9 cellular contexts compared by ENCODE assay signal in the genomic region with DNA sequence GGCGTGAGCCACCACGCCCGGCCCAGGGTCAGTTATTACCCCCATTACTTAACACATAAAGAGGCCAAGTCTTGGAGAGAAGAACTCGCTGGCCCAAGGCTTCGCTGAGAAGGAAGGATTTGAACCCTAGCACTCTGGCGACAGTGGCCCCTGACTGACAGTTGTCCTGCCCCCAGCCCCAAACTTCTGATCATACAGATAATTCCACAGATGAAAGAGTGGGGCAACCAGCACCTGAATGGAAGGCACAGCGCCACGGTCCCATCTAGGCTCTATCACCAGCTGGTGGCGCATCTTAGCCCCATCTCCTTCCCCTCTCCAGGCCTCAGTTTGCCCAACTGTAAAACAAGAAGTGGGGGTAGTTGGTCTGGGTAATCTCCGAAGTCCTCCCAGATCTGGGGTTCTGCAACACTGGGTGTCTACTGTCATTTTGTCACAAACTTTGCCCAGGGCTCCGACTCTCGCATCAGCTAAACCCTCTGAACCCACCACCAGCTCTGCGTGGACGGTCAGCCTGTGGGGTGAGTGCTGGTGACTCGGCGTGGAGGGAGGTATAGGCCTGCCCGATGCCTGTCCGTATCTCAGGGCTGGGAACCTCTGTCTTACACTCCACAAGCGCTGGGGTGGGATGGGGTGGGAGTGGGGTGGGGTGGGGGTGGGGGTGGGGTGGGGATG.
DNase-seq lines count a peak whose midpoint lies in the region; ATAC-seq and TF ChIP-seq lines count a peak whose summit lies in the region.
"Had no signal": no experiment of that assay in that cellular context is flagged by ENCODE, and none has a peak within 500 bp of the region (broad histone marks: within the 10 kb centered on the region; RNA-seq: fewer than 3 reads in every experiment).

No MANE protein-coding gene starts in this region.

- H3K27me3 Mint-ChIP-seq in CD4-positive, CD25-positive, alpha-beta regulatory T cell: peaks cover 9% of the 10 kb centered on the region
- peaks cover 63 to 78% (median 71%) of the 10 kb centered on the region in 3 donors for H3K27me3 Mint-ChIP-seq in immature natural killer cell (ENCODE audit: low read depth in 3 of 3)
- H3K27me3 Mint-ChIP-seq: activated CD8-positive, alpha-beta memory T cell treated with anti-CD3 and anti-CD28 coated beads, Interleukin-2, amount 10 ng/mL, durations not matched to agents 7 days and 5 days had no signal

- H3K27ac ChIP-seq in CD4-positive, CD25-positive, alpha-beta regulatory T cell (ENCODE audit: insufficient read depth, low read length, poor library complexity, severe bottlenecking): no peak overlapping the region
- H3K27ac ChIP-seq in angular gyrus (ENCODE audit: low read depth, low read length): peak overlapping the region; percentile 100
- H3K27ac ChIP-seq in skeletal muscle tissue (ENCODE audit: low read depth, low read length): peak overlapping the region; percentile 97
- no peak overlapping the region for H3K27ac ChIP-seq in foreskin keratinocyte

- H3K4me3 Mint-ChIP-seq in CD4-positive, CD25-positive, alpha-beta regulatory T cell: peak overlapping the region in 3 of 4 donors; percentile 41 to 88 (median 48)
- peak overlapping the region in 1 of 5 donors; percentile 13 for H3K4me3 Mint-ChIP-seq in immature natural killer cell

- H3K4me1 Mint-ChIP-seq in CD4-positive, CD25-positive, alpha-beta regulatory T cell: peaks cover 0 to 33% (median 13%) of the 10 kb centered on the region in 4 donors
- peaks cover 22 to 26% of the 10 kb centered on the region in 2 donors for H3K4me1 Mint-ChIP-seq in immature natural killer cell

- no peak for ATAC-seq in CD4-positive, CD25-positive, alpha-beta regulatory T cell (ENCODE audit: low read depth in 2 of 2)
- ATAC-seq in foreskin keratinocyte: no peak
- ATAC-seq: activated CD8-positive, alpha-beta memory T cell treated with anti-CD3 and anti-CD28 coated beads, Interleukin-2, amount 10 ng/mL, durations not matched to agents 7 days and 5 days had no signal

- peaks cover 0 to 9% (median 0%) of the 10 kb centered on the region in 7 donors for H3K9me3 Mint-ChIP-seq in CD4-positive, CD25-positive, alpha-beta regulatory T cell
- H3K9me3 Mint-ChIP-seq in immature natural killer cell: peaks cover 5 to 10% (median 8%) of the 10 kb centered on the region in 6 donors

- peaks cover 23% of the 10 kb centered on the region for H3K4me1 ChIP-seq in CD4-positive, CD25-positive, alpha-beta regulatory T cell (ENCODE audit: control insufficient read depth, insufficient read depth, low read length, poor library complexity, severe bottlenecking)
- H3K4me1 ChIP-seq in skeletal muscle tissue (ENCODE audit: control insufficient read depth in 3 of 3, insufficient read depth in 3 of 3, low read length in 3 of 3): peaks cover 27 to 42% (median 42%) of the 10 kb centered on the region in 3 donors
- H3K4me1 ChIP-seq in foreskin keratinocyte: peaks cover 6% of the 10 kb centered on the region

- H3K36me3 ChIP-seq in CD4-positive, CD25-positive, alpha-beta regulatory T cell (ENCODE audit: control insufficient read depth, insufficient read depth, low read length): no peaks in the 10 kb centered on the region
- no peaks in the 10 kb centered on the region for H3K36me3 ChIP-seq in skeletal muscle tissue (ENCODE audit: control insufficient read depth in 3 of 3, insufficient read depth in 3 of 3, low read length in 3 of 3)

- H3K4me3 ChIP-seq in CD4-positive, CD25-positive, alpha-beta regulatory T cell (ENCODE audit: low read depth, low read length): no peak overlapping the region
- H3K4me3 ChIP-seq in skeletal muscle tissue (ENCODE audit: low read length in 3 of 3): no peak overlapping the region

- no peaks in the 10 kb centered on the region for H3K9me3 ChIP-seq in CD4-positive, CD25-positive, alpha-beta regulatory T cell (ENCODE audit: control insufficient read depth in 2 of 2, low read length in 2 of 2)
- H3K9me3 ChIP-seq in skeletal muscle tissue (ENCODE audit: control insufficient read depth in 3 of 3, low read length in 3 of 3): peaks cover 0 to 3% (median 0%) of the 10 kb centered on the region in 3 donors

- no peak overlapping the region for H3K9ac ChIP-seq in skeletal muscle tissue (ENCODE audit: low read depth in 1 of 3, low read length in 3 of 3)

- H3K36me3 Mint-ChIP-seq in CD4-positive, CD25-positive, alpha-beta regulatory T cell: no peaks in the 10 kb centered on the region
- H3K36me3 Mint-ChIP-seq in immature natural killer cell: peaks cover 4 to 10% (median 5%) of the 10 kb centered on the region in 3 donors

- TF ChIP-seq CTCF in foreskin keratinocyte (conservative IDR thresholded peaks at IDR 0.05) (no peak), GM10266 (IDR thresholded peaks at IDR 0.05; ENCODE audit: control insufficient read depth, insufficient read depth, low read depth, missing control alignments) (no peak)

- no peaks in the 10 kb centered on the region for H3K27me3 ChIP-seq in CD4-positive, CD25-positive, alpha-beta regulatory T cell (ENCODE audit: control insufficient read depth, insufficient read depth, low read length)
- H3K27me3 ChIP-seq in skeletal muscle tissue (ENCODE audit: control insufficient read depth in 3 of 3, insufficient read depth in 3 of 3, low read length in 3 of 3) (no peaks in the 10 kb centered on the region), foreskin keratinocyte (no peaks in the 10 kb centered on the region)

- H3K27ac Mint-ChIP-seq in CD4-positive, CD25-positive, alpha-beta regulatory T cell: peak overlapping the region in 2 of 3 donors; percentile 67 to 96
- H3K27ac Mint-ChIP-seq in immature natural killer cell: peak overlapping the region; percentile 39 to 99 (median 98)

- DNase-seq in CD4-positive, CD25-positive, alpha-beta regulatory T cell: no peak
- DNase-seq in immature natural killer cell (no peak), LoVo (ENCODE audit: low spot score) (no peak), hepatic stellate cell (ENCODE audit: low spot score) (no peak), foreskin keratinocyte (no peak), GM10266 (ENCODE audit: extremely low spot score) (no peak)
- DNase-seq: activated CD8-positive, alpha-beta memory T cell treated with anti-CD3 and anti-CD28 coated beads, Interleukin-2, amount 10 ng/mL, durations not matched to agents 7 days and 5 days had no signal

Comparison
In these comparisons a context has a peak if more than half of its experiments do, and no peak if none do; other contexts are left out.
1. H3K27ac ChIP-seq: peak in angular gyrus (single experiment) and skeletal muscle tissue (single experiment); none in CD4-positive, CD25-positive, alpha-beta regulatory T cell (single experiment) and foreskin keratinocyte (single experiment).